In genomic region chr7:102000123-102000522, GRCh38 we compare ENCODE assay signal across 17 cellular contexts.
"Had no signal": no experiment of that assay in that cellular context is flagged by ENCODE, and none has a peak within 500 bp of the region (broad histone marks: within the 10 kb centered on the region; RNA-seq: fewer than 3 reads in every experiment).

No MANE protein-coding gene starts in this region.

- H3K36me3 ChIP-seq: sigmoid colon, upper lobe of right lung had no signal

- H3K9me3 Mint-ChIP-seq: activated CD4-positive, alpha-beta memory T cell treated with anti-CD3 and anti-CD28 coated beads, Interleukin-2, amount 10 ng/mL, durations not matched to agents 7 days and 5 days; activated CD4-positive, alpha-beta T cell treated with anti-CD3 and anti-CD28 coated beads, Interleukin-2, amount 10 ng/mL, durations not matched to agents 24 days and 14 days; activated naive CD4-positive, alpha-beta T cell treated with anti-CD3 and anti-CD28 coated beads, Interleukin-2, amount 10 ng/mL, durations not matched to agents 7 days and 5 days; natural killer cell treated with Interleukin-12 subunit alpha and Interleukin-12 subunit beta and Interleukin-15 and Interleukin-18, amount 100 ng/mL, for 72 hours had no signal

- H3K4me3 Mint-ChIP-seq: activated CD4-positive, alpha-beta memory T cell treated with anti-CD3 and anti-CD28 coated beads, Interleukin-2, amount 10 ng/mL, durations not matched to agents 7 days and 5 days; activated CD4-positive, alpha-beta T cell treated with anti-CD3 and anti-CD28 coated beads, Interleukin-2, amount 10 ng/mL, durations not matched to agents 24 days and 14 days; activated naive CD4-positive, alpha-beta T cell treated with anti-CD3 and anti-CD28 coated beads, Interleukin-2, amount 10 ng/mL, durations not matched to agents 7 days and 5 days; natural killer cell treated with Interleukin-12 subunit alpha and Interleukin-12 subunit beta and Interleukin-15 and Interleukin-18, amount 100 ng/mL, for 72 hours; T-helper 17 cell had no signal

- H3K36me3 Mint-ChIP-seq: activated naive CD4-positive, alpha-beta T cell treated with anti-CD3 and anti-CD28 coated beads, Interleukin-2, amount 10 ng/mL, durations not matched to agents 7 days and 5 days; natural killer cell treated with Interleukin-12 subunit alpha and Interleukin-12 subunit beta and Interleukin-15 and Interleukin-18, amount 100 ng/mL, for 72 hours had no signal

- H3K4me1 ChIP-seq: foreskin keratinocyte, upper lobe of right lung had no signal

- H3K9me3 ChIP-seq: sigmoid colon, spleen, upper lobe of right lung had no signal

- H3K4me1 Mint-ChIP-seq: activated CD4-positive, alpha-beta memory T cell treated with anti-CD3 and anti-CD28 coated beads, Interleukin-2, amount 10 ng/mL, durations not matched to agents 7 days and 5 days; activated CD4-positive, alpha-beta T cell treated with anti-CD3 and anti-CD28 coated beads, Interleukin-2, amount 10 ng/mL, durations not matched to agents 24 days and 14 days; activated naive CD4-positive, alpha-beta T cell treated with anti-CD3 and anti-CD28 coated beads, Interleukin-2, amount 10 ng/mL, durations not matched to agents 7 days and 5 days had no signal

- DNase-seq: activated CD4-positive, alpha-beta memory T cell treated with anti-CD3 and anti-CD28 coated beads, Interleukin-2, amount 10 ng/mL, durations not matched to agents 7 days and 5 days; activated CD4-positive, alpha-beta T cell treated with anti-CD3 and anti-CD28 coated beads, Interleukin-2, amount 10 ng/mL, durations not matched to agents 24 days and 14 days; activated effector memory CD4-positive, alpha-beta T cell treated with anti-CD3 and anti-CD28 coated beads, Interleukin-2, amount 50 U/mL, for 16 hours; activated naive CD4-positive, alpha-beta T cell treated with anti-CD3 and anti-CD28 coated beads, Interleukin-2, amount 10 ng/mL, durations not matched to agents 7 days and 5 days; amygdala; cortex of kidney; foreskin keratinocyte; nucleus accumbens; sigmoid colon; spleen; stimulated activated CD4-positive, alpha-beta T cell treated with anti-CD3 and anti-CD28 coated beads, Interleukin-4, amount 100 ng/mL, for 1 hour; stimulated activated naive CD4-positive, alpha-beta T cell; SW 1271; T-helper 17 cell; upper lobe of right lung had no signal

- H3K27me3 ChIP-seq: foreskin keratinocyte, sigmoid colon, spleen, upper lobe of right lung had no signal

- H3K27ac Mint-ChIP-seq: activated CD4-positive, alpha-beta memory T cell treated with anti-CD3 and anti-CD28 coated beads, Interleukin-2, amount 10 ng/mL, durations not matched to agents 7 days and 5 days; activated CD4-positive, alpha-beta T cell treated with anti-CD3 and anti-CD28 coated beads, Interleukin-2, amount 10 ng/mL, durations not matched to agents 24 days and 14 days; activated naive CD4-positive, alpha-beta T cell treated with anti-CD3 and anti-CD28 coated beads, Interleukin-2, amount 10 ng/mL, durations not matched to agents 7 days and 5 days; natural killer cell treated with Interleukin-12 subunit alpha and Interleukin-12 subunit beta and Interleukin-15 and Interleukin-18, amount 100 ng/mL, for 72 hours; T-helper 17 cell had no signal

- H3K4me3 ChIP-seq: sigmoid colon, spleen, upper lobe of right lung had no signal

- ATAC-seq: foreskin keratinocyte; left lobe of liver; natural killer cell treated with Interleukin-12 subunit alpha and Interleukin-12 subunit beta and Interleukin-15 and Interleukin-18, amount 100 ng/mL, for 72 hours; T-helper 17 cell; upper lobe of right lung had no signal

- H3K27me3 Mint-ChIP-seq: activated CD4-positive, alpha-beta memory T cell treated with anti-CD3 and anti-CD28 coated beads, Interleukin-2, amount 10 ng/mL, durations not matched to agents 7 days and 5 days; activated CD4-positive, alpha-beta T cell treated with anti-CD3 and anti-CD28 coated beads, Interleukin-2, amount 10 ng/mL, durations not matched to agents 24 days and 14 days; activated naive CD4-positive, alpha-beta T cell treated with anti-CD3 and anti-CD28 coated beads, Interleukin-2, amount 10 ng/mL, durations not matched to agents 7 days and 5 days; natural killer cell treated with Interleukin-12 subunit alpha and Interleukin-12 subunit beta and Interleukin-15 and Interleukin-18, amount 100 ng/mL, for 72 hours; T-helper 17 cell had no signal

- H3K27ac ChIP-seq: foreskin keratinocyte, sigmoid colon, spleen, upper lobe of right lung had no signal
